In the genomic region with DNA sequence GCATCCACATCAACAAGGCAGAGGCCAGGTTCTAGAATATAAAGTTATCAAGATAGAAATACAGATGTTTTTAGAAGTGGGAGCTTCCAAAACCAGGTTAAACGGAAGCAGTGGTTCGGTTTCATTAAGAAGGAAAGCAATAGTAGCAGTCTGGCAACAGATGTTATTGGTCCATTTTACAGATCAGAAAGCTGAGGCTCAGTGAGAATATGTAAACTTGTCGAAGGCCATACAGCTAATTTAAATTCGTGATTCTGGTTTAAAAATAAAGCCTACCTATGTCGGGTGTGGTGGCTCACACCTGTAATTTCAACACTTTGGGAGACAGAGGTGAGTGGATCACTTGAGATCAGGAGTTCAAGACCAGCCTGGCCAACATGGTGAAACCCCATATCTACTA, we compare ENCODE assay signal across 32 cellular contexts.
"Had no signal": no experiment of that assay in that cellular context is flagged by ENCODE, and none has a peak within 500 bp of the region (broad histone marks: within the 10 kb centered on the region; RNA-seq: fewer than 3 reads in every experiment).

No MANE protein-coding gene starts in this region.

- H3K27me3 Mint-ChIP-seq: activated naive CD4-positive, alpha-beta T cell treated with anti-CD3 and anti-CD28 coated beads, Interleukin-2, amount 50 U/mL, for 24 hours; activated naive CD8-positive, alpha-beta T cell treated with anti-CD3 and anti-CD28 coated beads for 36 hours; activated naive CD8-positive, alpha-beta T cell treated with anti-CD3 and anti-CD28 coated beads, Interleukin-2, amount 50 U/mL, for 24 hours; brain; central memory CD8-positive, alpha-beta T cell; dendritic cell treated with granulocyte-macrophage colony-stimulating factor and Interleukin-4, amounts not matched to agents 40 ng/mL and 50 ng/mL, for 4 days had no signal

- H3K9me3 ChIP-seq: adrenal gland had no signal

- H3K27ac Mint-ChIP-seq: activated CD4-positive, alpha-beta memory T cell treated with anti-CD3 and anti-CD28 coated beads for 36 hours; activated CD8-positive, alpha-beta memory T cell treated with anti-CD3 and anti-CD28 coated beads, Interleukin-2, amount 10 ng/mL, durations not matched to agents 7 days and 5 days; activated CD8-positive, alpha-beta T cell treated with anti-CD3 and anti-CD28 coated beads, Interleukin-2, amount 10 ng/mL, durations not matched to agents 7 days and 5 days; activated naive CD4-positive, alpha-beta T cell treated with anti-CD3 and anti-CD28 coated beads for 36 hours; activated naive CD4-positive, alpha-beta T cell treated with anti-CD3 and anti-CD28 coated beads, Interleukin-2, amount 50 U/mL, for 24 hours; activated naive CD8-positive, alpha-beta T cell treated with anti-CD3 and anti-CD28 coated beads for 36 hours; activated naive CD8-positive, alpha-beta T cell treated with anti-CD3 and anti-CD28 coated beads, Interleukin-2, amount 50 U/mL, for 24 hours; activated T-helper 1 cell treated with anti-CD3 and anti-CD28 coated beads, Interleukin-12 subunit alpha, Interleukin-12 subunit beta, Interleukin-2, Interleukin-4 antibody, amounts not matched to agents 30 ng/mL and 10 ng/mL and 1 ng/mL, durations not matched to agents 14 hours and 24 hours and 36 hours; activated T-helper 2 cell treated with anti-CD3 and anti-CD28 coated beads, Interferon-gamma antibody, Interleukin-2, Interleukin-4, amounts not matched to agents 10 μg/mL and 5 μg/mL and 100 μg/mL, durations not matched to agents 14 hours and 24 hours and 36 hours; brain; dendritic cell treated with granulocyte-macrophage colony-stimulating factor and Interleukin-4, amounts not matched to agents 40 ng/mL and 50 ng/mL, for 4 days; endodermal cell; WTC11 had no signal

- FAIRE-seq: bronchial epithelial cell, frontal cortex had no signal

- ATAC-seq: activated CD8-positive, alpha-beta memory T cell treated with anti-CD3 and anti-CD28 coated beads, Interleukin-2, amount 10 ng/mL, durations not matched to agents 7 days and 5 days; activated CD8-positive, alpha-beta T cell treated with anti-CD3 and anti-CD28 coated beads, Interleukin-2, amount 10 ng/mL, durations not matched to agents 7 days and 5 days; activated naive CD8-positive, alpha-beta T cell treated with anti-CD3 and anti-CD28 coated beads, Interleukin-2, amount 50 U/mL, for 24 hours; esophagus mucosa; WTC11 had no signal

- H3K4me1 Mint-ChIP-seq: activated CD8-positive, alpha-beta memory T cell treated with anti-CD3 and anti-CD28 coated beads, Interleukin-2, amount 10 ng/mL, durations not matched to agents 7 days and 5 days; activated naive CD4-positive, alpha-beta T cell treated with anti-CD3 and anti-CD28 coated beads, Interleukin-2, amount 50 U/mL, for 24 hours; activated naive CD8-positive, alpha-beta T cell treated with anti-CD3 and anti-CD28 coated beads for 36 hours; activated naive CD8-positive, alpha-beta T cell treated with anti-CD3 and anti-CD28 coated beads, Interleukin-2, amount 50 U/mL, for 24 hours; central memory CD8-positive, alpha-beta T cell had no signal

- DNase-seq: activated CD4-positive, alpha-beta memory T cell treated with anti-CD3 and anti-CD28 coated beads for 36 hours; activated CD4-positive, alpha-beta T cell treated with anti-CD3 and anti-CD28 coated beads for 48 hours; activated CD8-positive, alpha-beta memory T cell treated with anti-CD3 and anti-CD28 coated beads, Interleukin-2, amount 10 ng/mL, durations not matched to agents 7 days and 5 days; activated CD8-positive, alpha-beta memory T cell treated with anti-CD3 and anti-CD28 coated beads, Interleukin-2, amount 50 U/mL, for 4 hours; activated CD8-positive, alpha-beta T cell treated with anti-CD3 and anti-CD28 coated beads, Interleukin-2, amount 10 ng/mL, durations not matched to agents 7 days and 5 days; activated effector memory CD4-positive, alpha-beta T cell treated with anti-CD3 and anti-CD28 coated beads, Interleukin-2, amount 50 U/mL, for 16 hours; activated naive CD4-positive, alpha-beta T cell treated with anti-CD3 and anti-CD28 coated beads for 36 hours; activated naive CD8-positive, alpha-beta T cell treated with anti-CD3 and anti-CD28 coated beads for 36 hours; activated naive CD8-positive, alpha-beta T cell treated with anti-CD3 and anti-CD28 coated beads, Interleukin-2, amount 50 U/mL, for 24 hours; activated T-cell treated with anti-CD3 and anti-CD28 coated beads, Interleukin-2, amount 50 U/mL, for 1 hour; activated T-cell treated with anti-CD3 and anti-CD28 coated beads, Interleukin-2, amount 50 U/mL, for 48 hours; adrenal gland; amygdala; aorta; dorsolateral prefrontal cortex; effector memory CD4-positive, alpha-beta T cell; endodermal cell; foreskin fibroblast; head of caudate nucleus; T-helper 1 cell; T-helper 2 cell had no signal

- H3K4me1 ChIP-seq: adrenal gland had no signal

- H3K36me3 ChIP-seq: adrenal gland had no signal

- H3K36me3 Mint-ChIP-seq: activated CD4-positive, alpha-beta memory T cell treated with anti-CD3 and anti-CD28 coated beads for 36 hours; activated CD8-positive, alpha-beta memory T cell treated with anti-CD3 and anti-CD28 coated beads, Interleukin-2, amount 10 ng/mL, durations not matched to agents 7 days and 5 days; activated naive CD4-positive, alpha-beta T cell treated with anti-CD3 and anti-CD28 coated beads, Interleukin-2, amount 50 U/mL, for 24 hours; activated naive CD8-positive, alpha-beta T cell treated with anti-CD3 and anti-CD28 coated beads for 36 hours; brain; WTC11 had no signal

- H3K27me3 ChIP-seq: adrenal gland, dorsolateral prefrontal cortex had no signal

- H3K27ac ChIP-seq: adrenal gland, coronary artery, dorsolateral prefrontal cortex had no signal

- H3K9me3 Mint-ChIP-seq: activated CD4-positive, alpha-beta memory T cell treated with anti-CD3 and anti-CD28 coated beads for 36 hours; activated naive CD4-positive, alpha-beta T cell treated with anti-CD3 and anti-CD28 coated beads for 36 hours; activated naive CD4-positive, alpha-beta T cell treated with anti-CD3 and anti-CD28 coated beads, Interleukin-2, amount 50 U/mL, for 24 hours; activated naive CD8-positive, alpha-beta T cell treated with anti-CD3 and anti-CD28 coated beads for 36 hours; activated naive CD8-positive, alpha-beta T cell treated with anti-CD3 and anti-CD28 coated beads, Interleukin-2, amount 50 U/mL, for 24 hours; activated T-helper 2 cell treated with anti-CD3 and anti-CD28 coated beads, Interferon-gamma antibody, Interleukin-2, Interleukin-4, amounts not matched to agents 10 μg/mL and 5 μg/mL and 100 μg/mL, durations not matched to agents 14 hours and 24 hours and 36 hours; central memory CD8-positive, alpha-beta T cell; endodermal cell; WTC11 had no signal

- H3K4me3 Mint-ChIP-seq: activated CD4-positive, alpha-beta memory T cell treated with anti-CD3 and anti-CD28 coated beads for 36 hours; activated CD8-positive, alpha-beta memory T cell treated with anti-CD3 and anti-CD28 coated beads, Interleukin-2, amount 10 ng/mL, durations not matched to agents 7 days and 5 days; activated CD8-positive, alpha-beta T cell treated with anti-CD3 and anti-CD28 coated beads, Interleukin-2, amount 10 ng/mL, durations not matched to agents 7 days and 5 days; activated naive CD4-positive, alpha-beta T cell treated with anti-CD3 and anti-CD28 coated beads for 36 hours; activated naive CD4-positive, alpha-beta T cell treated with anti-CD3 and anti-CD28 coated beads, Interleukin-2, amount 50 U/mL, for 24 hours; activated naive CD8-positive, alpha-beta T cell treated with anti-CD3 and anti-CD28 coated beads for 36 hours; activated naive CD8-positive, alpha-beta T cell treated with anti-CD3 and anti-CD28 coated beads, Interleukin-2, amount 50 U/mL, for 24 hours; activated T-helper 1 cell treated with anti-CD3 and anti-CD28 coated beads, Interleukin-12 subunit alpha, Interleukin-12 subunit beta, Interleukin-2, Interleukin-4 antibody, amounts not matched to agents 30 ng/mL and 10 ng/mL and 1 ng/mL, durations not matched to agents 14 hours and 24 hours and 36 hours; brain; central memory CD8-positive, alpha-beta T cell; dendritic cell treated with granulocyte-macrophage colony-stimulating factor and Interleukin-4, amounts not matched to agents 40 ng/mL and 50 ng/mL, for 4 days; endodermal cell; WTC11 had no signal

- H3K4me3 ChIP-seq: adrenal gland, coronary artery, dorsolateral prefrontal cortex had no signal
